In genomic region chr2:128685841-128686497, GRCh38 we compare ENCODE assay signal across 17 cellular contexts.
DNase-seq lines count a peak whose midpoint lies in the region; ATAC-seq, FAIRE-seq and TF ChIP-seq lines count a peak whose summit lies in the region.
"Had no signal": no experiment of that assay in that cellular context is flagged by ENCODE, and none has a peak within 500 bp of the region (broad histone marks: within the 10 kb centered on the region; RNA-seq: fewer than 3 reads in every experiment).

No MANE protein-coding gene starts in this region.

- H3K4me2 ChIP-seq in BLaER1: peak overlapping the region; percentile 94
- no peak overlapping the region for H3K4me2 ChIP-seq in OCI-LY7 (ENCODE audit: low read length)

- POLR2A ChIA-PET in OCI-LY7 (lab: Charles Lee): interaction anchor here (1.9 kb wide), 1 partner anchor 12 kb away, joined by 5 read pairs; no protein-coding TSS in a partner anchor

- H2AFZ ChIP-seq in OCI-LY7 (ENCODE audit: low read length): no peak overlapping the region

- H3K36me3 ChIP-seq in BLaER1 (no peaks in the 10 kb centered on the region), OCI-LY7 (ENCODE audit: insufficient read depth, low read length) (no peaks in the 10 kb centered on the region)
- H3K36me3 ChIP-seq: adrenal gland, upper lobe of left lung, WERI-Rb-1 had no signal

- no peaks in the 10 kb centered on the region for H3K79me2 ChIP-seq in OCI-LY7 (ENCODE audit: insufficient read depth, low read depth, low read length)

- CTCF ChIA-PET in OCI-LY7 (lab: Charles Lee; ENCODE audit: unreplicated experiment): no interaction called here

- H3K4me1 ChIP-seq in BLaER1: peaks cover 87% of the 10 kb centered on the region
- no peaks in the 10 kb centered on the region for H3K4me1 ChIP-seq in OCI-LY7 (ENCODE audit: insufficient read depth, low read length, poor library complexity, severe bottlenecking)
- H3K4me1 ChIP-seq: adrenal gland, upper lobe of left lung had no signal

- H3K9ac ChIP-seq in BLaER1: no peak overlapping the region

- DNase-seq in UCSD-AML1 (lab: John Stamatoyannopoulos, UW; ENCODE audit: unreplicated experiment) (peak; percentile 48), H54 (ENCODE audit: insufficient read length, low spot score) (no peak), cerebellar cortex (ENCODE audit: low spot score) (no peak), OCI-LY7 (ENCODE audit: low spot score) (no peak)
- DNase-seq: NCI-H1105 treated with DMSO at 0.1 percent for 48 hours, NCI-H345, upper lobe of left lung, WERI-Rb-1 had no signal

- no peaks in the 10 kb centered on the region for H4K20me1 ChIP-seq in BLaER1
- no peaks in the 10 kb centered on the region for H4K20me1 ChIP-seq in OCI-LY7 (ENCODE audit: insufficient read depth, low read length)

- H3K9me3 ChIP-seq in BLaER1 (0 out of 2 replicates have a peak, but pooled peaks cover 3% of the 10 kb centered on the region), OCI-LY7 (ENCODE audit: low read length) (no peaks in the 10 kb centered on the region)
- H3K9me3 ChIP-seq: adrenal gland, upper lobe of left lung had no signal

- ATAC-seq in GM18909 (IDR thresholded peaks at IDR 0.05; ENCODE audit: poor library complexity, unreplicated experiment) (peak; percentile 44), HG03066 (IDR thresholded peaks at IDR 0.05; ENCODE audit: low read depth, unreplicated experiment) (peak; percentile 35), HG02571 (IDR thresholded peaks at IDR 0.05; ENCODE audit: unreplicated experiment) (no peak)
- ATAC-seq: HCT116, K562 had no signal

- H3K27me3 ChIP-seq in BLaER1: no peaks in the 10 kb centered on the region
- H3K27me3 ChIP-seq: adrenal gland, upper lobe of left lung had no signal

- no peak for FAIRE-seq in H54 (lab: Jason Lieb, UNC)
- FAIRE-seq: colon, K562, keratinocyte had no signal

- intact Hi-C loops in OCI-LY7 (cut with micrococcal nuclease; ENCODE audit: unreplicated experiment): no loop called here

- H3K4me3 ChIP-seq in BLaER1: no peak overlapping the region
- no peak overlapping the region for H3K4me3 ChIP-seq in OCI-LY7 (ENCODE audit: low read depth, low read length, poor library complexity, severe bottlenecking)
- H3K4me3 ChIP-seq: adrenal gland, K562, upper lobe of left lung had no signal

- no peak for TF ChIP-seq POLR2A in H54 (IDR thresholded peaks at IDR 0.05; ENCODE audit: low read depth, low read length)

- no peaks in the 10 kb centered on the region for H3K9me2 ChIP-seq in OCI-LY7 (ENCODE audit: insufficient read depth, low read length)

- no peak for TF ChIP-seq CTCF in OCI-LY7 (conservative IDR thresholded peaks at IDR 0.05; ENCODE audit: low read length)

- H3K27ac ChIP-seq in BLaER1 (peak overlapping the region; percentile 84; the same call in 1 of the 2 replicates), OCI-LY7 (ENCODE audit: low read depth, low read length, poor library complexity, severe bottlenecking) (no peak overlapping the region)
- H3K27ac ChIP-seq: adrenal gland, upper lobe of left lung, WERI-Rb-1 had no signal

- no TSS peak for BruUV-seq in OCI-LY7 (replicated peaks; lab: Mats Ljungman, UMichigan)
